ENCODE assay signal across 8 cellular contexts in genomic region chrX:48695925-48696300, GRCh38. TPM values are rescaled to one million over a fixed set of nuclear protein-coding genes. Genes with fewer than 3 reads are reported as not detected.
DNase-seq lines count a peak whose midpoint lies in the region; ATAC-seq and TF ChIP-seq lines count a peak whose summit lies in the region.

No MANE protein-coding gene starts in this region.

- no peak for ATAC-seq in GM19328 (IDR thresholded peaks at IDR 0.05; ENCODE audit: unreplicated experiment)

- H3K27ac ChIP-seq in KMS-11 = peak overlapping the region; percentile 77

- H3K4me2 ChIP-seq in KMS-11 = peak overlapping the region; percentile 68; the same call in 1 of the 2 replicates

- H2AFZ ChIP-seq in KMS-11 (ENCODE audit: low read depth) = peak overlapping the region; percentile 71

- no peaks in the 10 kb centered on the region for H4K20me1 ChIP-seq in KMS-11 (ENCODE audit: insufficient read depth)

- H3K36me3 ChIP-seq in KMS-11 (ENCODE audit: insufficient read depth) = no peaks in the 10 kb centered on the region

- H3K4me3 ChIP-seq in GM08714 (ENCODE audit: low read length) (peak overlapping the region; percentile 54; the same call in 1 of the 2 replicates), KMS-11 (IDR thresholded peaks at IDR 0.05; ENCODE audit: insufficient read depth, low read depth, low read length) (no peak overlapping the region)

- peaks cover 5% of the 10 kb centered on the region for H3K36me3 Mint-ChIP-seq in mesothelial cell of epicardium

- peaks cover 18% of the 10 kb centered on the region; the same call in 1 of the 2 replicates for H3K79me2 ChIP-seq in KMS-11 (ENCODE audit: insufficient read depth, low read depth)

- peaks cover 14% of the 10 kb centered on the region for H3K4me1 Mint-ChIP-seq in mesothelial cell of epicardium

- H3K9ac ChIP-seq in KMS-11 = peak overlapping the region; percentile 81; the same call in 1 of the 2 replicates

- H3K9me3 Mint-ChIP-seq in mesothelial cell of epicardium = peaks cover 13% of the 10 kb centered on the region

- no peaks in the 10 kb centered on the region for H3K27me3 ChIP-seq in KMS-11 (ENCODE audit: insufficient read depth, low read depth)

- H3K27ac Mint-ChIP-seq in mesothelial cell of epicardium = peak overlapping the region; percentile 89

- TF ChIP-seq CTCF in KMS-11 (conservative IDR thresholded peaks at IDR 0.05; ENCODE audit: low read depth, low read length) (no peak), mesothelial cell of epicardium (IDR thresholded peaks at IDR 0.05; ENCODE audit: unreplicated experiment) (no peak)

- peaks cover 13% of the 10 kb centered on the region for H3K27me3 Mint-ChIP-seq in mesothelial cell of epicardium (ENCODE audit: low read depth)

- peak overlapping the region; percentile 81 for H3K4me3 Mint-ChIP-seq in mesothelial cell of epicardium

- H3K4me1 ChIP-seq in KMS-11 (ENCODE audit: low read depth, poor library complexity, severe bottlenecking) = peaks cover 5% of the 10 kb centered on the region

- DNase-seq in cerebellar cortex (ENCODE audit: low spot score) = peak; percentile 32
- DNase-seq in mesothelial cell of epicardium (ENCODE audit: low spot score in 2 of 2, unreplicated experiment in 2 of 2) = no peak
- DNase-seq in NCI-H1105 treated with DMSO at 0.1 percent for 48 hours (lab: John Stamatoyannopoulos, UW) = no peak
- DNase-seq in putamen (ENCODE audit: low spot score) = no peak
- no peak for DNase-seq in NCI-H1436 (lab: John Stamatoyannopoulos, UW)

RNA-seq across cellular contexts. Expression of gene SUV39H1, which starts 0.6 kb away (rescaled TPM):
- total RNA-seq in mesothelial cell of epicardium = 5.3 to 6.3 TPM (median 5.4 TPM) in 3 replicates

RNA-seq across cellular contexts. Expression of gene WAS, which starts 12.3 kb away (rescaled TPM):
- 1.4 to 2.2 TPM (median 1.5 TPM) in 3 replicates for total RNA-seq in mesothelial cell of epicardium
